ENCODE assay signal across 25 cellular contexts in genomic region chr3:47495886-47496285, GRCh38.
"Had no signal": no experiment of that assay in that cellular context is flagged by ENCODE, and none has a peak within 500 bp of the region (broad histone marks: within the 10 kb centered on the region; RNA-seq: fewer than 3 reads in every experiment).

No MANE protein-coding gene starts in this region.

- H3K27ac Mint-ChIP-seq: memory B cell; natural killer cell treated with Interleukin-12 subunit alpha and Interleukin-12 subunit beta and Interleukin-15 and Interleukin-18, amount 100 ng/mL, for 72 hours; neural progenitor cell; stimulated activated memory B cell treated with anti-CD40 and anti-IgM and Interleukin-4, amounts not matched to agents 10 μg/mL and 1 μg/mL and 100 μg/mL, for 72 hours; type B pancreatic cell had no signal

- H3K27me3 Mint-ChIP-seq: memory B cell; naive B cell; natural killer cell treated with Interleukin-12 subunit alpha and Interleukin-12 subunit beta and Interleukin-15 and Interleukin-18, amount 100 ng/mL, for 72 hours; stimulated activated memory B cell treated with anti-CD40 and anti-IgM and Interleukin-4, amounts not matched to agents 10 μg/mL and 1 μg/mL and 100 μg/mL, for 72 hours; type B pancreatic cell had no signal

- H3K4me3 Mint-ChIP-seq: memory B cell; naive B cell; natural killer cell treated with Interleukin-12 subunit alpha and Interleukin-12 subunit beta and Interleukin-15 and Interleukin-18, amount 100 ng/mL, for 72 hours; neural progenitor cell; stimulated activated memory B cell treated with anti-CD40 and anti-IgM and Interleukin-4, amounts not matched to agents 10 μg/mL and 1 μg/mL and 100 μg/mL, for 72 hours; type B pancreatic cell had no signal

- DNase-seq: cortex of kidney; effector CD4-positive, alpha-beta T cell; foreskin fibroblast; gastrocnemius medialis; head of caudate nucleus; kidney; mucosa of descending colon; naive B cell; sigmoid colon; stimulated activated CD4-positive, alpha-beta T cell treated with anti-CD3 and anti-CD28 coated beads, Interleukin-2, amount 100 ng/mL, for 24 hours; stimulated activated CD4-positive, alpha-beta T cell treated with anti-CD3 and anti-CD28 coated beads, Interleukin-4, amount 100 ng/mL, for 24 hours; stimulated activated naive CD8-positive, alpha-beta T cell treated with anti-CD3 and anti-CD28 coated beads, Interleukin-15, Interleukin-2, amounts not matched to agents 100 U/mL and 50 U/mL, for 24 hours; testis; tibial artery had no signal

- ATAC-seq: gastrocnemius medialis; mucosa of descending colon; natural killer cell treated with Interleukin-12 subunit alpha and Interleukin-12 subunit beta and Interleukin-15 and Interleukin-18, amount 100 ng/mL, for 72 hours; stimulated activated memory B cell treated with anti-CD40 and anti-IgM and Interleukin-4, amounts not matched to agents 10 μg/mL and 1 μg/mL and 100 μg/mL, for 72 hours; stimulated activated naive CD8-positive, alpha-beta T cell treated with anti-CD3 and anti-CD28 coated beads, Interleukin-15, Interleukin-2, amounts not matched to agents 100 U/mL and 50 U/mL, for 24 hours had no signal

- H3K9me3 ChIP-seq: gastrocnemius medialis, mucosa of descending colon, prostate gland, right atrium auricular region, sigmoid colon, testis, tibial artery had no signal

- H3K4me1 ChIP-seq: gastrocnemius medialis, neural progenitor cell, parathyroid adenoma, prostate gland, right atrium auricular region, sigmoid colon, testis, tibial artery had no signal

- H3K36me3 ChIP-seq: neural progenitor cell, prostate gland had no signal

- H3K27ac ChIP-seq: epithelial cell of prostate, gastrocnemius medialis, hepatocyte, neural progenitor cell, parathyroid adenoma, prostate gland, right atrium auricular region, sigmoid colon, testis, tibial artery had no signal

- H3K9me3 Mint-ChIP-seq: memory B cell; naive B cell; natural killer cell treated with Interleukin-12 subunit alpha and Interleukin-12 subunit beta and Interleukin-15 and Interleukin-18, amount 100 ng/mL, for 72 hours; neural progenitor cell; stimulated activated memory B cell treated with anti-CD40 and anti-IgM and Interleukin-4, amounts not matched to agents 10 μg/mL and 1 μg/mL and 100 μg/mL, for 72 hours; type B pancreatic cell had no signal

- H3K27me3 ChIP-seq: gastrocnemius medialis, hepatocyte, neural progenitor cell, right atrium auricular region, sigmoid colon, testis, tibial artery had no signal

- H3K9ac ChIP-seq: neural progenitor cell, parathyroid adenoma had no signal

- H3K4me3 ChIP-seq: gastrocnemius medialis, hepatocyte, lung, mucosa of descending colon, neural progenitor cell, prostate gland, right atrium auricular region, sigmoid colon, testis, tibial artery had no signal
